8 cellular contexts compared by ENCODE assay signal in the genomic region with DNA sequence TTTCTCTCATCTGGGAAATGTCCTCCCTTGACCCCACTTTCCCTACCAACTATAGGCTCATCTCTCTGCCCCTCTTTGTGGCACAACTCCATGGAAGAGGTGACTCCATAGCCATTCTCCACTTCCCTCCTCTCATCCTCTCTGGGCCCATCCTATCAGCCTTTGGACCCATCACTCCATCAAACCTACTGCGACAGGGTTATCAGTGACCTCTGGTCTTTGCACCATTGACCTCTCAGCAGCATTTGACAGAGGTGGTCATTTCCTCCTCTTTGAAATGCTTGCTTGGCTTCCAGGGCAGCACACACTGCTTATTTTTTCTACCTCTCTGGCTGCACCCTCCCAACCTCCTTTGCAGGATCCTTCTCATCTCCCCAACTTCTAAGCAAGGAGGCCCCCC.
"Had no signal": no experiment of that assay in that cellular context is flagged by ENCODE, and none has a peak within 500 bp of the region (broad histone marks: within the 10 kb centered on the region; RNA-seq: fewer than 3 reads in every experiment).

No MANE protein-coding gene starts in this region.

- H3K4me3 ChIP-seq: GM12878 had no signal

- ATAC-seq: GM12878 had no signal

- DNase-seq: GDM1, GF-D8 had no signal

- FAIRE-seq: G401.6, GM12878, GM12891, GM12892, GM18507, GM19239 had no signal
